ENCODE assay signal across 1 cellular context in genomic region chr2:34734662-34735061, GRCh38.
A peak's percentile ranks its signal among the peaks of the same experiment; 100 is the strongest.
TF ChIP-seq lines count a peak whose summit lies in the region.

No MANE protein-coding gene starts in this region.

TF ChIP-seq in H1, 55 proteins besides CTCF, POLR2A, EP300 and RAD21 (continued from another document):
- peak; percentile 55 for TF ChIP-seq CHD7 (IDR thresholded peaks at IDR 0.05; ENCODE audit: insufficient replicate concordance, low read length)
